In the genomic region with DNA sequence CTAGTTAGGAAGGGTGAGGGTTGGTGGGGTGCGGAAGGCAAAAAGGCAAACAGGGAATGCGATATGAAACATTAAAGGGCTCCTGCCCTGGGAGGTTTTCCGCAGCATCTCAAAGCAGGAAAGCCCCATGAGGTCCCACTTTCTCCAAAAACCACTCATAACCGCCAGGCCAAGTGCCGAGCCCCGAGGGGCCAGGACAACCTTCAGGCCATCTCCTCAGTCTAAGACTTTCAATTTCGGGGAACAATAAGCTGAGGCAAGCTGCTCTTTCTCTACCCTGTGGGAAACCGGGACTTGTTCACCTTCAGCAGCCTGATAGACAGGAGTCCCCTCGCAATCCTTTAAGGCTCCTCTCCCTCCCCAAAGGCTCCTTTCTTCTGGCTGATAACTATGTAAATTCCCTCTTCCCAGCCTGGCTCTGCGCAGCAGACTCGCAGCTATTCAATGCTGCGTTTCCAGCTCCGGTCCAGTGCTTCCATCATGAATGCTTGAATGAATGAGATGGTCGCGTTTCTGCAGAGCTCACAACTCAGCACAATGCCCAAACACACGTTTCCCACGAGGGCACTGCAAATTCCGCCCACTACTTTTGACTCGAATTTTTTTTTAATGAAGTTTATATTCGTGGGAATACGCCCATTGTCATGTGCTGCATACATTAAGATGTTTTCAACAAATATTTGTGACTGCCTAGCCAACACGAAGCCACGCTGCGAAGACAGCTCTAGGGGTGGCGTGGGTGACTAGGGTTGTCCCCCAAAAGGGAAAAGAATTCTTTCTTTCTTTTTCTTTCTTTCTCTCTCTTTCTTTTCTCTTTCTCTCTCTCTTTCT, we compare ENCODE assay signal across 9 cellular contexts. TPM values are rescaled to one million over a fixed set of nuclear protein-coding genes. Genes with fewer than 3 reads are reported as not detected.
DNase-seq lines count a peak whose midpoint lies in the region; ATAC-seq and TF ChIP-seq lines count a peak whose summit lies in the region.
"Had no signal": no experiment of that assay in that cellular context is flagged by ENCODE, and none has a peak within 500 bp of the region (broad histone marks: within the 10 kb centered on the region; RNA-seq: fewer than 3 reads in every experiment).

No MANE protein-coding gene starts in this region.

- no peak overlapping the region; a peak in 1 of 20 replicates for H3K4me3 ChIP-seq in BLaER1 treated with 17β-estradiol and CSF1 and Interleukin-3, amounts not matched to agents 10 nM and 100 nM
- H3K4me3 ChIP-seq in epithelial cell of esophagus (ENCODE audit: low read length), result peak overlapping the region; percentile 53
- H3K4me3 ChIP-seq in neuron (ENCODE audit: low read length), result peak overlapping the region; percentile 88

- H3K27me3 ChIP-seq in BLaER1 treated with 17β-estradiol and CSF1 and Interleukin-3, amounts not matched to agents 10 nM and 100 nM, result peaks cover 0 to 20% (median 12%) of the 10 kb centered on the region in 11 experiments; a peak in 17 of 22 replicates
- no peaks in the 10 kb centered on the region for H3K27me3 ChIP-seq in neuron (ENCODE audit: insufficient read depth, low read length)

- H3K9ac ChIP-seq in BLaER1 treated with 17β-estradiol and CSF1 and Interleukin-3, amounts not matched to agents 10 nM and 100 nM, result no peak overlapping the region

- peaks cover 0 to 9% (median 0%) of the 10 kb centered on the region in 10 experiments; a peak in 3 of 20 replicates for H3K4me1 ChIP-seq in BLaER1 treated with 17β-estradiol and CSF1 and Interleukin-3, amounts not matched to agents 10 nM and 100 nM
- peaks cover 8% of the 10 kb centered on the region for H3K4me1 ChIP-seq in neuron (ENCODE audit: insufficient read depth, low read length)

- H3K27ac ChIP-seq in BLaER1 treated with 17β-estradiol and CSF1 and Interleukin-3, amounts not matched to agents 10 nM and 100 nM, result no peak overlapping the region

- ATAC-seq in HG03025 (IDR thresholded peaks at IDR 0.05; ENCODE audit: low FRiP score, unreplicated experiment) (no peak), HG03457 (IDR thresholded peaks at IDR 0.05; ENCODE audit: unreplicated experiment) (no peak)

- peaks cover 10 to 29% (median 17%) of the 10 kb centered on the region in 11 experiments for H3K9me3 ChIP-seq in BLaER1 treated with 17β-estradiol and CSF1 and Interleukin-3, amounts not matched to agents 10 nM and 100 nM (replicated peaks in 1 of 11)
- peaks cover 5% of the 10 kb centered on the region for H3K9me3 ChIP-seq in neuron (ENCODE audit: low read length)

- DNase-seq in NCI-H2171 (lab: John Stamatoyannopoulos, UW) (peak; percentile 54), epithelial cell of esophagus (ENCODE audit: low read depth) (peak; percentile 42), COLO829 (ENCODE audit: low spot score) (no peak), mucosa of gallbladder (ENCODE audit: low spot score) (no peak)
- DNase-seq: stimulated activated naive CD4-positive, alpha-beta T cell treated with Interleukin-2 at 50 U/mL for 16 hours had no signal

- TF ChIP-seq CTCF in epithelial cell of esophagus (IDR thresholded peaks at IDR 0.05; ENCODE audit: insufficient read depth, low read depth, low read length, missing control alignments), result no peak

- H3K4me2 ChIP-seq in BLaER1 treated with 17β-estradiol and CSF1 and Interleukin-3, amounts not matched to agents 10 nM and 100 nM, result peak overlapping the region; percentile 28 to 59 (median 33)

- peak overlapping the region; percentile 90 for H2AFZ ChIP-seq in neuron (ENCODE audit: low read depth, low read length)

- H3K36me3 ChIP-seq in BLaER1 treated with 17β-estradiol and CSF1 and Interleukin-3, amounts not matched to agents 10 nM and 100 nM, result no peaks in the 10 kb centered on the region
- H3K36me3 ChIP-seq in neuron (ENCODE audit: insufficient read depth, low read length), result no peaks in the 10 kb centered on the region

- H4K20me1 ChIP-seq in BLaER1 treated with 17β-estradiol and CSF1 and Interleukin-3, amounts not matched to agents 10 nM and 100 nM, result no peaks in the 10 kb centered on the region

RNA-seq across cellular contexts. Expression of a gene that starts 1.4 kb away (rescaled TPM):
- total RNA-seq in mucosa of gallbladder, result 0.49 TPM

Comparison
In these comparisons a context has a peak if more than half of its experiments do, and no peak if none do; other contexts are left out.
1. H3K4me3 ChIP-seq: peak in epithelial cell of esophagus (single experiment) and neuron (single experiment); none in BLaER1 treated with 17β-estradiol and CSF1 and Interleukin-3, amounts not matched to agents 10 nM and 100 nM (0 of 10).
2. DNase-seq: peak in NCI-H2171 (single experiment) and epithelial cell of esophagus (single experiment); none in COLO829 (single experiment) and mucosa of gallbladder (single experiment).